In the genomic region with DNA sequence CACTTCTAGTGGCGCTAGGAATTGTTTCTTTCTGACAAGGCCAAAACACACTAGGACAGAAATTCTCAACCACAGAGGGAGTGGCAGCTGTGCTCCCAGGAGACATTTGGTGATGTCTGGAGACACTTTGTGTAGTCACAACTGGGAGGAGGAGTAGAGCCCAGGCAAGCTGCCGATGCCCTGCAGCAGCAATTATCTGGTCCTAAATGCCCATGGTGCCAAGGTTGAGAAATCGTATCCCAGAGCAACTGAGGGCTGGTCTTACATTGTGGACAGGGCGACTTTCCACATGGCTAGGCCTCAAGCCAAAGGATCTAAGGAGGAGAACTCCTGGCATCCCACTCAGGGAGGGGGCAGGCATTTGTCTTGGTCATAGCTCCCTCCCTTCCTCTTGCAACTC, we compare ENCODE assay signal across 14 cellular contexts.
DNase-seq lines count a peak whose midpoint lies in the region; TF ChIP-seq lines count a peak whose summit lies in the region.
"Had no signal": no experiment of that assay in that cellular context is flagged by ENCODE, and none has a peak within 500 bp of the region (broad histone marks: within the 10 kb centered on the region; RNA-seq: fewer than 3 reads in every experiment).

No MANE protein-coding gene starts in this region.

- H3K9ac ChIP-seq in BLaER1 treated with 17β-estradiol and CSF1 and Interleukin-3, amounts not matched to agents 10 nM and 100 nM = peak overlapping the region in 1 of 11 experiments; percentile 50; a peak in 2 of 22 replicates

- TF ChIP-seq CTCF in glutamatergic neuron (IDR thresholded peaks at IDR 0.05; ENCODE audit: partially characterized antibody, unreplicated experiment) = no peak

- DNase-seq in MG63 (peak; percentile 61), fibroblast of gingiva (ENCODE audit: low read depth) (peak; percentile 7), posterior vena cava (ENCODE audit: low spot score) (peak; percentile 31), NCI-H1092 (lab: John Stamatoyannopoulos, UW) (no peak), glutamatergic neuron (no peak), HuH-7 (ENCODE audit: low spot score) (no peak)
- DNase-seq: HFFc6, Kasumi-1, MM.1S, NCI-H1694 treated with DMSO at 0.1 percent for 48 hours, NCI-H2107, NCI-H526 treated with DMSO at 0.1 percent for 48 hours had no signal

- peaks cover 0 to 9% (median 0%) of the 10 kb centered on the region in 11 experiments; a peak in 4 of 22 replicates for H4K20me1 ChIP-seq in BLaER1 treated with 17β-estradiol and CSF1 and Interleukin-3, amounts not matched to agents 10 nM and 100 nM

- H3K27ac ChIP-seq in BLaER1 treated with 17β-estradiol and CSF1 and Interleukin-3, amounts not matched to agents 10 nM and 100 nM = peak overlapping the region in 2 of 11 experiments; percentile 5 to 35; a peak in 1 of 22 replicates

- H3K4me1 ChIP-seq in BLaER1 treated with 17β-estradiol and CSF1 and Interleukin-3, amounts not matched to agents 10 nM and 100 nM = peaks cover 15 to 60% (median 47%) of the 10 kb centered on the region in 10 experiments

- peaks cover 3% of the 10 kb centered on the region for H3K27me3 Mint-ChIP-seq in glutamatergic neuron (ENCODE audit: unreplicated experiment)

- peaks cover 0 to 8% (median 0%) of the 10 kb centered on the region in 11 experiments; a peak in 1 of 22 replicates for H3K27me3 ChIP-seq in BLaER1 treated with 17β-estradiol and CSF1 and Interleukin-3, amounts not matched to agents 10 nM and 100 nM
- H3K27me3 ChIP-seq in MG63 = no peaks in the 10 kb centered on the region

- no peaks in the 10 kb centered on the region for H3K9me3 ChIP-seq in BLaER1 treated with 17β-estradiol and CSF1 and Interleukin-3, amounts not matched to agents 10 nM and 100 nM (replicated peaks in 1 of 11)
- H3K9me3 ChIP-seq in MG63 = no peaks in the 10 kb centered on the region

- peaks cover 5% of the 10 kb centered on the region for H3K9me3 Mint-ChIP-seq in glutamatergic neuron (ENCODE audit: unreplicated experiment)
- H3K9me3 Mint-ChIP-seq: CD14-positive monocyte had no signal

- H3K36me3 Mint-ChIP-seq in glutamatergic neuron (ENCODE audit: unreplicated experiment) = no peaks in the 10 kb centered on the region
- H3K36me3 Mint-ChIP-seq: CD14-positive monocyte had no signal

- peak overlapping the region; percentile 5 to 89 (median 83); a peak in 19 of 22 replicates for H3K4me2 ChIP-seq in BLaER1 treated with 17β-estradiol and CSF1 and Interleukin-3, amounts not matched to agents 10 nM and 100 nM

- H3K27ac Mint-ChIP-seq in glutamatergic neuron (ENCODE audit: unreplicated experiment) = no peak overlapping the region
- H3K27ac Mint-ChIP-seq: HFFc6 had no signal

- no peak overlapping the region for H3K4me3 Mint-ChIP-seq in glutamatergic neuron (ENCODE audit: unreplicated experiment)
- H3K4me3 Mint-ChIP-seq: CD14-positive monocyte, HFFc6 had no signal

- intact Hi-C loops in posterior vena cava (cut with DNase I) = no loop called here

- no peak overlapping the region for H3K4me3 ChIP-seq in BLaER1 treated with 17β-estradiol and CSF1 and Interleukin-3, amounts not matched to agents 10 nM and 100 nM
- H3K4me3 ChIP-seq in MG63 = no peak overlapping the region

- H3K4me1 Mint-ChIP-seq in glutamatergic neuron (ENCODE audit: low read depth, unreplicated experiment) = peaks cover 14% of the 10 kb centered on the region
- H3K4me1 Mint-ChIP-seq: CD14-positive monocyte had no signal

- H3K36me3 ChIP-seq in BLaER1 treated with 17β-estradiol and CSF1 and Interleukin-3, amounts not matched to agents 10 nM and 100 nM = no peaks in the 10 kb centered on the region
- H3K36me3 ChIP-seq in MG63 = no peaks in the 10 kb centered on the region

Comparison
In these comparisons a context has a peak if more than half of its experiments do, and no peak if none do; other contexts are left out.
1. DNase-seq: peak in MG63 (single experiment), fibroblast of gingiva (single experiment) and posterior vena cava (single experiment); none in NCI-H1092 (single experiment), glutamatergic neuron (single experiment) and HuH-7 (single experiment).